1 cellular context compared by ENCODE assay signal in the genomic region with DNA sequence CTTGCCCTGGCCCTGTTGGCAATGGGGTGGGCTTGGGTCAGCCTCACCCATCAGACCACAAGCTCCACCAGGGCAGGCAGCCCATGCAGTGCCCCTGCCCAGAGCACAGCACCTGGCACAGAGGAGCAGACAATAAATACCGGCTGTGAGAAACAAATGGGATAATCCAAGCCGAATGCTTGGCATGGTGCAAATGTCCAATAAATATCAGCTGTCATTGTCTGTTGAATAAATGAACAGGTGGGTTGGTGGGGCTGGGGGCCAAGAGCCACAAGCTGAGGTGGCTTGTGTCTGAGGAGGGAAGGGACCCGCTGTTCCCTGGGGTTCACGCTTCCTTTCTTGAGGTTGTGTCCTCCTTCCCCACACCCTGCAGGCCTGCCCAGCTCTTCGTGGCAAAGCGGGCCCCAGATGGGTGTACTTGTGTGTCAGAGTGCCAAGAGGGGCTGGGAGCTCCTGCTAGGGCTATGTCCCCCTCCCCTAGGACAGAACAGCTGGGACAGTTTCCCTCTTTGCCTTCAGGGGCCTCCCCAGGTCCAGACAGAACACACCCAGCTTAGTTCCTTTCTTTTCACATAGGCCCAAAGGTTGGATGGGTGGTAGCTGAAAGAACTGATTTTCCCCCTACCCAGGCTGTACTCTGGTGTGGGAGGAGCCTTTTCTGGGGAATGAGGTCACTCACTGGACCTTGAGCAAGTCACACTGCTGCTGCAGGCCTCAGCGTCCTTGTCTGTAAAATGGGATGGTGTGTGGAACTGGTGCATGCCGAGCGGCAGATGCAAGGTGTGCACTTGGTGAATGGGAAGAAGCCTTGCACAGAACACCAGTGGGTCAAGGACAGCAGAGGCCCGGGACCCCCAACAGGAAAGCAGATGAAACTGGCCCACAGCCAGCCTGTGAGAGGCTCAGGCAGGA.
TF ChIP-seq lines count a peak whose summit lies in the region.

No MANE protein-coding gene starts in this region.

TF ChIP-seq in HepG2, 621 proteins besides CTCF, POLR2A, EP300 and RAD21 (continued from another document):
- TF ChIP-seq TAF1 (CRISPR knock-in tag; IDR thresholded peaks at IDR 0.05) (0 out of 2 replicates have a peak, but pooled peaks have one; percentile 19), THYN1 (CRISPR knock-in tag; IDR thresholded peaks at IDR 0.05; ENCODE audit: borderline replicate concordance, low read depth) (no peak), ZNF773 (CRISPR knock-in tag; IDR thresholded peaks at IDR 0.05; ENCODE audit: borderline replicate concordance) (no peak), ZNF782 (CRISPR knock-in tag; IDR thresholded peaks at IDR 0.05; ENCODE audit: borderline replicate concordance) (0 out of 2 replicates have a peak, but pooled peaks have one; percentile 2), RELA (CRISPR knock-in tag; IDR thresholded peaks at IDR 0.05) (no peak), ZNF382 (CRISPR knock-in tag; IDR thresholded peaks at IDR 0.05; ENCODE audit: borderline replicate concordance) (no peak), AGO2 (optimal IDR thresholded peaks at IDR 0.05; ENCODE audit: low read depth, low read length) (peak; percentile 2), ZNF772 (CRISPR knock-in tag; IDR thresholded peaks at IDR 0.05) (no peak), ZNF629 (CRISPR knock-in tag; conservative IDR thresholded peaks at IDR 0.05) (peak; percentile 93), SUZ12 (IDR thresholded peaks at IDR 0.05; ENCODE audit: low read depth, low read length) (no peak), ZNF7 (CRISPR knock-in tag; IDR thresholded peaks at IDR 0.05) (no peak), GLMP (CRISPR knock-in tag; IDR thresholded peaks at IDR 0.05; ENCODE audit: borderline replicate concordance) (no peak), ZNF816 (CRISPR knock-in tag; IDR thresholded peaks at IDR 0.05; ENCODE audit: borderline replicate concordance) (0 out of 2 replicates have a peak, but pooled peaks have one; percentile 36), ZBTB37 (CRISPR knock-in tag; IDR thresholded peaks at IDR 0.05) (no peak), POLR2AphosphoS5 (IDR thresholded peaks at IDR 0.05; ENCODE audit: low read depth, low read length) (no peak), FOSL1 (CRISPR knock-in tag; IDR thresholded peaks at IDR 0.05; ENCODE audit: borderline replicate concordance) (no peak), CBFB (CRISPR knock-in tag; IDR thresholded peaks at IDR 0.05) (no peak), FOXJ3 (CRISPR knock-in tag; IDR thresholded peaks at IDR 0.05; ENCODE audit: borderline replicate concordance) (no peak), ZFP82 (CRISPR knock-in tag; IDR thresholded peaks at IDR 0.05; ENCODE audit: borderline replicate concordance) (peak; percentile 62; the same call in 1 of the 2 replicates), ZC3H4 (CRISPR knock-in tag; IDR thresholded peaks at IDR 0.05; ENCODE audit: borderline replicate concordance) (no peak), CSRNP1 (CRISPR knock-in tag; IDR thresholded peaks at IDR 0.05) (no peak), ZNF326 (CRISPR knock-in tag; IDR thresholded peaks at IDR 0.05; ENCODE audit: borderline replicate concordance) (no peak), SETDB1 (CRISPR knock-in tag; IDR thresholded peaks at IDR 0.05; ENCODE audit: borderline replicate concordance) (no peak), RFXANK (CRISPR knock-in tag; IDR thresholded peaks at IDR 0.05) (no peak), SNAPC2 (CRISPR knock-in tag; IDR thresholded peaks at IDR 0.05) (no peak)
- TF ChIP-seq, protein P1, sequence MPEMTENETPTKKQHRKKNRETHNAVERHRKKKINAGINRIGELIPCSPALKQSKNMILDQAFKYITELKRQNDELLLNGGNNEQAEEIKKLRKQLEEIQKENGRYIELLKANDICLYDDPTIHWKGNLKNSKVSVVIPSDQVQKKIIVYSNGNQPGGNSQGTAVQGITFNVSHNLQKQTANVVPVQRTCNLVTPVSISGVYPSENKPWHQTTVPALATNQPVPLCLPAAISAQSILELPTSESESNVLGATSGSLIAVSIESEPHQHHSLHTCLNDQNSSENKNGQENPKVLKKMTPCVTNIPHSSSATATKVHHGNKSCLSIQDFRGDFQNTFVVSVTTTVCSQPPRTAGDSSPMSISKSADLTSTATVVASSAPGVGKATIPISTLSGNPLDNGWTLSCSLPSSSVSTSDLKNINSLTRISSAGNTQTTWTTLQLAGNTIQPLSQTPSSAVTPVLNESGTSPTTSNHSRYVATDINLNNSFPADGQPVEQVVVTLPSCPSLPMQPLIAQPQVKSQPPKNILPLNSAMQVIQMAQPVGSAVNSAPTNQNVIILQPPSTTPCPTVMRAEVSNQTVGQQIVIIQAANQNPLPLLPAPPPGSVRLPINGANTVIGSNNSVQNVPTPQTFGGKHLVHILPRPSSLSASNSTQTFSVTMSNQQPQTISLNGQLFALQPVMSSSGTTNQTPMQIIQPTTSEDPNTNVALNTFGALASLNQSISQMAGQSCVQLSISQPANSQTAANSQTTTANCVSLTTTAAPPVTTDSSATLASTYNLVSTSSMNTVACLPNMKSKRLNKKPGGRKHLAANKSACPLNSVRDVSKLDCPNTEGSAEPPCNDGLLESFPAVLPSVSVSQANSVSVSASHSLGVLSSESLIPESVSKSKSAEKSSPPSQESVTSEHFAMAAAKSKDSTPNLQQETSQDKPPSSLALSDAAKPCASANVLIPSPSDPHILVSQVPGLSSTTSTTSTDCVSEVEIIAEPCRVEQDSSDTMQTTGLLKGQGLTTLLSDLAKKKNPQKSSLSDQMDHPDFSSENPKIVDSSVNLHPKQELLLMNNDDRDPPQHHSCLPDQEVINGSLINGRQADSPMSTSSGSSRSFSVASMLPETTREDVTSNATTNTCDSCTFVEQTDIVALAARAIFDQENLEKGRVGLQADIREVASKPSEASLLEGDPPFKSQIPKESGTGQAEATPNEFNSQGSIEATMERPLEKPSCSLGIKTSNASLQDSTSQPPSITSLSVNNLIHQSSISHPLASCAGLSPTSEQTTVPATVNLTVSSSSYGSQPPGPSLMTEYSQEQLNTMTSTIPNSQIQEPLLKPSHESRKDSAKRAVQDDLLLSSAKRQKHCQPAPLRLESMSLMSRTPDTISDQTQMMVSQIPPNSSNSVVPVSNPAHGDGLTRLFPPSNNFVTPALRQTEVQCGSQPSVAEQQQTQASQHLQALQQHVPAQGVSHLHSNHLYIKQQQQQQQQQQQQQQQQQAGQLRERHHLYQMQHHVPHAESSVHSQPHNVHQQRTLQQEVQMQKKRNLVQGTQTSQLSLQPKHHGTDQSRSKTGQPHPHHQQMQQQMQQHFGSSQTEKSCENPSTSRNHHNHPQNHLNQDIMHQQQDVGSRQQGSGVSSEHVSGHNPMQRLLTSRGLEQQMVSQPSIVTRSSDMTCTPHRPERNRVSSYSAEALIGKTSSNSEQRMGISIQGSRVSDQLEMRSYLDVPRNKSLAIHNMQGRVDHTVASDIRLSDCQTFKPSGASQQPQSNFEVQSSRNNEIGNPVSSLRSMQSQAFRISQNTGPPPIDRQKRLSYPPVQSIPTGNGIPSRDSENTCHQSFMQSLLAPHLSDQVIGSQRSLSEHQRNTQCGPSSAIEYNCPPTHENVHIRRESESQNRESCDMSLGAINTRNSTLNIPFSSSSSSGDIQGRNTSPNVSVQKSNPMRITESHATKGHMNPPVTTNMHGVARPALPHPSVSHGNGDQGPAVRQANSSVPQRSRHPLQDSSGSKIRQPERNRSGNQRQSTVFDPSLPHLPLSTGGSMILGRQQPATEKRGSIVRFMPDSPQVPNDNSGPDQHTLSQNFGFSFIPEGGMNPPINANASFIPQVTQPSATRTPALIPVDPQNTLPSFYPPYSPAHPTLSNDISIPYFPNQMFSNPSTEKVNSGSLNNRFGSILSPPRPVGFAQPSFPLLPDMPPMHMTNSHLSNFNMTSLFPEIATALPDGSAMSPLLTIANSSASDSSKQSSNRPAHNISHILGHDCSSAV (CRISPR knock-in tag; IDR thresholded peaks at IDR 0.05; ENCODE audit: borderline replicate concordance), result no peak
- TF ChIP-seq, protein P2, sequence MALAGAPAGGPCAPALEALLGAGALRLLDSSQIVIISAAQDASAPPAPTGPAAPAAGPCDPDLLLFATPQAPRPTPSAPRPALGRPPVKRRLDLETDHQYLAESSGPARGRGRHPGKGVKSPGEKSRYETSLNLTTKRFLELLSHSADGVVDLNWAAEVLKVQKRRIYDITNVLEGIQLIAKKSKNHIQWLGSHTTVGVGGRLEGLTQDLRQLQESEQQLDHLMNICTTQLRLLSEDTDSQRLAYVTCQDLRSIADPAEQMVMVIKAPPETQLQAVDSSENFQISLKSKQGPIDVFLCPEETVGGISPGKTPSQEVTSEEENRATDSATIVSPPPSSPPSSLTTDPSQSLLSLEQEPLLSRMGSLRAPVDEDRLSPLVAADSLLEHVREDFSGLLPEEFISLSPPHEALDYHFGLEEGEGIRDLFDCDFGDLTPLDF (CRISPR knock-in tag; IDR thresholded peaks at IDR 0.05), result no peak
- TF ChIP-seq, protein P3, sequence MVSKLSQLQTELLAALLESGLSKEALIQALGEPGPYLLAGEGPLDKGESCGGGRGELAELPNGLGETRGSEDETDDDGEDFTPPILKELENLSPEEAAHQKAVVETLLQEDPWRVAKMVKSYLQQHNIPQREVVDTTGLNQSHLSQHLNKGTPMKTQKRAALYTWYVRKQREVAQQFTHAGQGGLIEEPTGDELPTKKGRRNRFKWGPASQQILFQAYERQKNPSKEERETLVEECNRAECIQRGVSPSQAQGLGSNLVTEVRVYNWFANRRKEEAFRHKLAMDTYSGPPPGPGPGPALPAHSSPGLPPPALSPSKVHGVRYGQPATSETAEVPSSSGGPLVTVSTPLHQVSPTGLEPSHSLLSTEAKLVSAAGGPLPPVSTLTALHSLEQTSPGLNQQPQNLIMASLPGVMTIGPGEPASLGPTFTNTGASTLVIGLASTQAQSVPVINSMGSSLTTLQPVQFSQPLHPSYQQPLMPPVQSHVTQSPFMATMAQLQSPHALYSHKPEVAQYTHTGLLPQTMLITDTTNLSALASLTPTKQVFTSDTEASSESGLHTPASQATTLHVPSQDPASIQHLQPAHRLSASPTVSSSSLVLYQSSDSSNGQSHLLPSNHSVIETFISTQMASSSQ (IDR thresholded peaks at IDR 0.05; ENCODE audit: low read depth), result no peak
- TF ChIP-seq, protein P3 (CRISPR knock-in tag; IDR thresholded peaks at IDR 0.05; ENCODE audit: borderline replicate concordance), result 0 out of 2 replicates have a peak, but pooled peaks have one; percentile 12
- TF ChIP-seq, protein P4, sequence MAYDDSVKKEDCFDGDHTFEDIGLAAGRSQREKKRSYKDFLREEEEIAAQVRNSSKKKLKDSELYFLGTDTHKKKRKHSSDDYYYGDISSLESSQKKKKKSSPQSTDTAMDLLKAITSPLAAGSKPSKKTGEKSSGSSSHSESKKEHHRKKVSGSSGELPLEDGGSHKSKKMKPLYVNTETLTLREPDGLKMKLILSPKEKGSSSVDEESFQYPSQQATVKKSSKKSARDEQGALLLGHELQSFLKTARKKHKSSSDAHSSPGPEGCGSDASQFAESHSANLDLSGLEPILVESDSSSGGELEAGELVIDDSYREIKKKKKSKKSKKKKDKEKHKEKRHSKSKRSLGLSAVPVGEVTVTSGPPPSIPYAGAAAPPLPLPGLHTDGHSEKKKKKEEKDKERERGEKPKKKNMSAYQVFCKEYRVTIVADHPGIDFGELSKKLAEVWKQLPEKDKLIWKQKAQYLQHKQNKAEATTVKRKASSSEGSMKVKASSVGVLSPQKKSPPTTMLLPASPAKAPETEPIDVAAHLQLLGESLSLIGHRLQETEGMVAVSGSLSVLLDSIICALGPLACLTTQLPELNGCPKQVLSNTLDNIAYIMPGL (CRISPR knock-in tag; IDR thresholded peaks at IDR 0.05; ENCODE audit: borderline replicate concordance in 1 of 2, low read depth in 1 of 2), result no peak
TF ChIP-seq in HepG2: peak in this region for 9.
